In the genomic region with DNA sequence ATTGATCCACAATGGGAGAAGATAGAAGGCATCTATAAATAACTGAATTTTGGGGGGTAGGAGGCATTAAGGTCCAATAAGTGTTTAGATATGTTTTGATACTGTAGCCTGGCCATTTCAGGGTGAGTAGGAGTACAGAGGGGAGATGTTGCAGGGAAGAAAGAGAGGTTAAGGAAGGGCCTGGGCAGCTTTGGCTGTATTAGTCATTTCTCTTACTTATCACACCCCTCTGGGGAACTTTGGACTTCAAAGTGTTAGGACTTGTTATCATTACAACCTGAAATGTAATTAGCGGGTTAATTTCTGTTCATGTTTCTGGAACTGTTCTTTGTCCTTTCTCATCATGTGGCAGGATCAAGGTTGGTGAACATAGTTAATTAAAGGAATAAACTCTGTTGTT, we compare ENCODE assay signal across 8 cellular contexts. TPM values are rescaled to one million over a fixed set of nuclear protein-coding genes. Genes with fewer than 3 reads are reported as not detected.
DNase-seq lines count a peak whose midpoint lies in the region; ATAC-seq and TF ChIP-seq lines count a peak whose summit lies in the region.

No MANE protein-coding gene starts in this region.

- peak overlapping the region; percentile 83 for H3K27ac ChIP-seq in left ventricle myocardium inferior (replicated peaks)
- peak overlapping the region; percentile 79 to 87 for H3K27ac ChIP-seq in breast epithelium
- peak overlapping the region; percentile 57 for H3K27ac ChIP-seq in muscle layer of duodenum (ENCODE audit: low read length)
- peak overlapping the region; percentile 14 for H3K27ac ChIP-seq in vagina
- no peak overlapping the region for H3K27ac ChIP-seq in RWPE1

- CTCF ChIA-PET in RWPE1 (lab: Yijun Ruan, JAX): no interaction called here

- TF ChIP-seq CTCF in left ventricle myocardium inferior (IDR thresholded peaks at IDR 0.05; ENCODE audit: borderline replicate concordance): no peak
- TF ChIP-seq CTCF in breast epithelium (IDR thresholded peaks at IDR 0.05): no peak
- no peak for TF ChIP-seq CTCF in vagina (IDR thresholded peaks at IDR 0.05)
- no peak for TF ChIP-seq CTCF in RWPE1 (conservative IDR thresholded peaks at IDR 0.05; ENCODE audit: low read depth)
- no peak for TF ChIP-seq CTCF in GM10266 (IDR thresholded peaks at IDR 0.05; ENCODE audit: control insufficient read depth, insufficient read depth, low read depth, missing control alignments)

- H3K36me3 ChIP-seq in left ventricle myocardium inferior (no peaks in the 10 kb centered on the region), breast epithelium (no peaks in the 10 kb centered on the region), muscle layer of duodenum (ENCODE audit: control insufficient read depth in 1 of 2, insufficient read depth in 2 of 2, low read length in 2 of 2) (no peaks in the 10 kb centered on the region), vagina (no peaks in the 10 kb centered on the region)

- no peaks in the 10 kb centered on the region for H3K27me3 ChIP-seq in left ventricle myocardium inferior (ENCODE audit: low read depth)
- no peaks in the 10 kb centered on the region for H3K27me3 ChIP-seq in breast epithelium
- H3K27me3 ChIP-seq in muscle layer of duodenum (ENCODE audit: low read depth, low read length): no peaks in the 10 kb centered on the region
- H3K27me3 ChIP-seq in vagina: no peaks in the 10 kb centered on the region

- ATAC-seq in Right ventricle myocardium superior (ENCODE audit: poor library complexity) (no peak), HG03571 (IDR thresholded peaks at IDR 0.05; ENCODE audit: unreplicated experiment) (no peak)

- DNase-seq in left ventricle myocardium inferior (no peak), Right ventricle myocardium superior (no peak), breast epithelium (ENCODE audit: low spot score in 2 of 2) (no peak), vagina (ENCODE audit: extremely low spot score in 2 of 2) (no peak), RWPE1 (ENCODE audit: low spot score) (no peak), GM10266 (ENCODE audit: extremely low spot score) (no peak)

- peaks cover 93% of the 10 kb centered on the region for H3K4me1 ChIP-seq in left ventricle myocardium inferior
- H3K4me1 ChIP-seq in breast epithelium: peaks cover 27 to 69% of the 10 kb centered on the region in 2 donors
- peaks cover 45 to 54% of the 10 kb centered on the region in 2 donors for H3K4me1 ChIP-seq in muscle layer of duodenum (ENCODE audit: control insufficient read depth in 1 of 2, insufficient read depth in 2 of 2, low read length in 2 of 2)
- peaks cover 88% of the 10 kb centered on the region for H3K4me1 ChIP-seq in vagina

- POLR2A ChIA-PET in RWPE1 (lab: Yijun Ruan, JAX; ENCODE audit: low non-redundant PET): no interaction called here

- intact Hi-C loops in left ventricle myocardium inferior (cut with micrococcal nuclease) (no loop called here), Right ventricle myocardium superior (cut with DNase I) (no loop called here), breast epithelium (cut with DNase I; ENCODE audit: low total_unique reads) (no loop called here), vagina (cut with DNase I) (no loop called here)

- H3K9me3 ChIP-seq in left ventricle myocardium inferior (replicated peaks): no peaks in the 10 kb centered on the region
- no peaks in the 10 kb centered on the region for H3K9me3 ChIP-seq in breast epithelium
- H3K9me3 ChIP-seq in muscle layer of duodenum (ENCODE audit: control insufficient read depth in 1 of 2, low read length in 2 of 2): no peaks in the 10 kb centered on the region
- no peaks in the 10 kb centered on the region for H3K9me3 ChIP-seq in vagina

- TF ChIP-seq POLR2A in breast epithelium (IDR thresholded peaks at IDR 0.05): no peak
- no peak for TF ChIP-seq POLR2A in vagina (IDR thresholded peaks at IDR 0.05)

- H3K4me3 ChIP-seq in left ventricle myocardium inferior (no peak overlapping the region), breast epithelium (peak overlapping the region in 1 of 3 donors; percentile 24), muscle layer of duodenum (ENCODE audit: low read depth in 1 of 2, low read length in 2 of 2) (no peak overlapping the region), vagina (no peak overlapping the region)

RNA-seq across cellular contexts. Expression of a gene that starts 40.3 kb away (rescaled TPM):
- total RNA-seq in left ventricle myocardium inferior (23.9 TPM), Right ventricle myocardium superior (20.8 TPM), breast epithelium (10 to 100 TPM; 30.2 to 55.9 (median 55.7) TPM), vagina (36.6 TPM)
